In the genomic region with DNA sequence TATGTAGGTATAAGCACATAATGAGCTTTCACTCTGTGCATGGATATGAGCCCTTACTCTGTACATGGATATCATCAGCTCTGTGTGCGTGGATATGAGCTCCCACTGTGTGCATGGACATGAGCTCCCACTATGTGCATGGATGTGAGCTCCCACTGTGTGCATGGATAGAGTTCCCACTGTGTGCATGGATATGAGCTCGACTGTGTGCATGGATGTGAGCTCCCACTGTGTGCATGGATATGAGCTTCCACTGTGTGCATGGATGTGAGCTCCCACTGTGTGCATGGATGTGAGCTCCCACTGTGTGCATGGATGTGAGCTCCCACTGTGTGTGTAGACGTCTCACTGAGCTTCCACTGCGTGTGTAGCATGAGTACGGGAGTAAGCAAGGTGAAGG, we compare ENCODE assay signal across 1 cellular context.
TF ChIP-seq lines count a peak whose summit lies in the region.

No MANE protein-coding gene starts in this region.

TF ChIP-seq in K562, 482 proteins besides CTCF, POLR2A, EP300 and RAD21 (continued from another document):
- TF ChIP-seq, protein P1, sequence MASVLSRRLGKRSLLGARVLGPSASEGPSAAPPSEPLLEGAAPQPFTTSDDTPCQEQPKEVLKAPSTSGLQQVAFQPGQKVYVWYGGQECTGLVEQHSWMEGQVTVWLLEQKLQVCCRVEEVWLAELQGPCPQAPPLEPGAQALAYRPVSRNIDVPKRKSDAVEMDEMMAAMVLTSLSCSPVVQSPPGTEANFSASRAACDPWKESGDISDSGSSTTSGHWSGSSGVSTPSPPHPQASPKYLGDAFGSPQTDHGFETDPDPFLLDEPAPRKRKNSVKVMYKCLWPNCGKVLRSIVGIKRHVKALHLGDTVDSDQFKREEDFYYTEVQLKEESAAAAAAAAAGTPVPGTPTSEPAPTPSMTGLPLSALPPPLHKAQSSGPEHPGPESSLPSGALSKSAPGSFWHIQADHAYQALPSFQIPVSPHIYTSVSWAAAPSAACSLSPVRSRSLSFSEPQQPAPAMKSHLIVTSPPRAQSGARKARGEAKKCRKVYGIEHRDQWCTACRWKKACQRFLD (CRISPR knock-in tag; IDR thresholded peaks at IDR 0.05) = no peak
- TF ChIP-seq HDAC1 (IDR thresholded peaks at IDR 0.05) = peak in 1 of 2 experiments; percentile 55; a peak in 1 of 4 replicates
- TF ChIP-seq RFX1 (IDR thresholded peaks at IDR 0.05) = no peak
